Comparison of ENCODE assay signal across 8 cellular contexts in genomic region chr1:167066333-167067122, GRCh38. TPM values are rescaled to one million over a fixed set of nuclear protein-coding genes. Genes with fewer than 3 reads are reported as not detected.
DNase-seq lines count a peak whose midpoint lies in the region; ATAC-seq and TF ChIP-seq lines count a peak whose summit lies in the region.

No MANE protein-coding gene starts in this region.

- no peaks in the 10 kb centered on the region for H3K9me3 ChIP-seq in BE2C
- no peaks in the 10 kb centered on the region for H3K9me3 ChIP-seq in mucosa of stomach (ENCODE audit: control insufficient read depth, low read length)

- peak; percentile 94 for ATAC-seq in activated CD8-positive, alpha-beta memory T cell treated with anti-CD3 and anti-CD28 coated beads, Interleukin-2, amount 10 ng/mL, durations not matched to agents 7 days and 5 days

- peaks cover 4% of the 10 kb centered on the region for H3K4me1 Mint-ChIP-seq in activated CD8-positive, alpha-beta memory T cell treated with anti-CD3 and anti-CD28 coated beads, Interleukin-2, amount 10 ng/mL, durations not matched to agents 7 days and 5 days

- H3K9ac ChIP-seq in mucosa of stomach (ENCODE audit: low read length): peak overlapping the region; percentile 59

- peak overlapping the region; percentile 21 for H3K4me3 ChIP-seq in BE2C (ENCODE audit: low read depth, low read length)
- H3K4me3 ChIP-seq in mucosa of stomach (ENCODE audit: low read length): no peak overlapping the region

- CTCF ChIA-PET in activated CD8-positive, alpha-beta memory T cell treated with anti-CD3 and anti-CD28 coated beads, Interleukin-2, amount 10 ng/mL, durations not matched to agents 7 days and 5 days (lab: Charles Lee): interaction anchor here (0.5 to 18.6 kb wide), 29 partner anchors 8 to 498 kb away, joined by 3 to 690 read pairs (median 4); partner anchors contain the start of genes CREG1, POU2F1 and TADA1

- peak; percentile 90 for TF ChIP-seq CTCF in BE2C (IDR thresholded peaks at IDR 0.05; ENCODE audit: low read depth, low read length)

- H3K36me3 ChIP-seq in BE2C (no peaks in the 10 kb centered on the region), mucosa of stomach (ENCODE audit: control insufficient read depth, insufficient read depth, low read length) (no peaks in the 10 kb centered on the region)

- no peak overlapping the region for H3K4me3 Mint-ChIP-seq in activated CD8-positive, alpha-beta memory T cell treated with anti-CD3 and anti-CD28 coated beads, Interleukin-2, amount 10 ng/mL, durations not matched to agents 7 days and 5 days

- no peaks in the 10 kb centered on the region for H3K4me1 ChIP-seq in BE2C
- peaks cover 18% of the 10 kb centered on the region for H3K4me1 ChIP-seq in mucosa of stomach (ENCODE audit: control insufficient read depth, insufficient read depth, low read length)

- H3K27me3 ChIP-seq in BE2C: no peaks in the 10 kb centered on the region
- no peaks in the 10 kb centered on the region for H3K27me3 ChIP-seq in mucosa of stomach (ENCODE audit: control insufficient read depth, insufficient read depth, low read length)

- peak; percentile 85 for DNase-seq in BE2C
- peak; percentile 79 for DNase-seq in GM19240 (ENCODE audit: insufficient read length, low spot score)
- DNase-seq in HK-2 (ENCODE audit: unreplicated experiment): peak; percentile 80
- peak; percentile 13 for DNase-seq in NOMO-1 treated with dmso at 0.1 percent for 144 hours (lab: John Stamatoyannopoulos, UW; ENCODE audit: unreplicated experiment)
- DNase-seq in activated CD8-positive, alpha-beta memory T cell treated with anti-CD3 and anti-CD28 coated beads, Interleukin-2, amount 10 ng/mL, durations not matched to agents 7 days and 5 days: peak; percentile 82
- DNase-seq in epidermal melanocyte (ENCODE audit: insufficient read length, low spot score): peak; percentile 79
- peak; percentile 61 to 72 for DNase-seq in stimulated activated CD8-positive, alpha-beta memory T cell treated with anti-CD3 and anti-CD28 coated beads, Interleukin-7, amount 100 ng/mL, for 1 hour (ENCODE audit: low read depth in 2 of 2)

- no peaks in the 10 kb centered on the region for H3K36me3 Mint-ChIP-seq in activated CD8-positive, alpha-beta memory T cell treated with anti-CD3 and anti-CD28 coated beads, Interleukin-2, amount 10 ng/mL, durations not matched to agents 7 days and 5 days

- H3K27me3 Mint-ChIP-seq in activated CD8-positive, alpha-beta memory T cell treated with anti-CD3 and anti-CD28 coated beads, Interleukin-2, amount 10 ng/mL, durations not matched to agents 7 days and 5 days: no peaks in the 10 kb centered on the region

- H3K27ac Mint-ChIP-seq in activated CD8-positive, alpha-beta memory T cell treated with anti-CD3 and anti-CD28 coated beads, Interleukin-2, amount 10 ng/mL, durations not matched to agents 7 days and 5 days: no peak overlapping the region

- H3K9me3 Mint-ChIP-seq in activated CD8-positive, alpha-beta memory T cell treated with anti-CD3 and anti-CD28 coated beads, Interleukin-2, amount 10 ng/mL, durations not matched to agents 7 days and 5 days (ENCODE audit: low read depth): no peaks in the 10 kb centered on the region

RNA-seq across cellular contexts. Expression of gene GPA33, which starts 23.6 kb away (rescaled TPM):
- polyA plus RNA-seq in BE2C (2012; ENCODE audit: insufficient read depth, insufficient read length, low read depth): not detected
- under 1 TPM; 0.21 to 0.64 TPM for total RNA-seq in activated CD8-positive, alpha-beta memory T cell treated with anti-CD3 and anti-CD28 coated beads, Interleukin-2, amount 10 ng/mL, durations not matched to agents 7 days and 5 days

RNA-seq across cellular contexts. Expression of gene STYXL2, which starts 27.3 kb away (rescaled TPM):
- polyA plus RNA-seq in BE2C (2012; ENCODE audit: insufficient read depth, insufficient read length, low read depth): not detected
- total RNA-seq in activated CD8-positive, alpha-beta memory T cell treated with anti-CD3 and anti-CD28 coated beads, Interleukin-2, amount 10 ng/mL, durations not matched to agents 7 days and 5 days: not detected

Comparison
In these comparisons a context has a peak if more than half of its experiments do, and no peak if none do; other contexts are left out.
1. DNase-seq: peak in every context shown above with its lines; median percentile 85 in BE2C; 82 in activated CD8-positive, alpha-beta memory T cell treated with anti-CD3 and anti-CD28 coated beads, Interleukin-2, amount 10 ng/mL, durations not matched to agents 7 days and 5 days; 80 in HK-2; 79 in GM19240; 79 in epidermal melanocyte; 66 in stimulated activated CD8-positive, alpha-beta memory T cell treated with anti-CD3 and anti-CD28 coated beads, Interleukin-7, amount 100 ng/mL, for 1 hour; 13 in NOMO-1 treated with dmso at 0.1 percent for 144 hours.